Comparison of ENCODE assay signal across 20 cellular contexts in the genomic region with DNA sequence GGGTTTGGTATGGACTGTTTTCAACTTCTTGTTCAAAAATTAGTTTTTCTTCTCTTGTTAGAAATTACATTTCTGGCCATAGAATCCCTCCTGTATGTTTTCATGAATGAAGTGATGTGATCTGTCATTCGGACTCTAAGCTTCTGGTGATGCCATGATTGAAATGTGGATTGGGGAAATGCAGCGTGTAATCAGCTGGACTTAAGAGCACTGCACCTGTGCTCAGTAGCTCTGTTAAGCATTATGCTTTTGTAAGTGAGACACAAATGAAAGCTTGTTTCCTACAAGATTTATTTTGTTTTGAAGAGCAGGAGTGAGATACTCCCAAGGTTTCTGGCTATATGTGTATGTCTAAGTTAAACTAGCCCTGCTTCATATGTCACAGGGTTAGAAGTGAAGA.
"Had no signal": no experiment of that assay in that cellular context is flagged by ENCODE, and none has a peak within 500 bp of the region (broad histone marks: within the 10 kb centered on the region; RNA-seq: fewer than 3 reads in every experiment).

No MANE protein-coding gene starts in this region.

- H3K27ac ChIP-seq: brain microvascular endothelial cell, pancreas, right lobe of liver, testis, upper lobe of right lung had no signal

- H3K4me3 ChIP-seq: pancreas, right lobe of liver, testis, upper lobe of right lung had no signal

- H3K27ac Mint-ChIP-seq: activated naive CD8-positive, alpha-beta T cell treated with anti-CD3 and anti-CD28 coated beads, Interleukin-2, amount 50 U/mL, for 24 hours; stimulated activated effector memory CD8-positive, alpha-beta T cell treated with anti-CD3 and anti-CD28 coated beads, Interleukin-12 subunit alpha, Interleukin-12 subunit beta, amount 100 ng/mL, for 72 hours had no signal

- H3K27me3 Mint-ChIP-seq: activated naive CD8-positive, alpha-beta T cell treated with anti-CD3 and anti-CD28 coated beads, Interleukin-2, amount 50 U/mL, for 24 hours; naive B cell had no signal

- H3K9me3 ChIP-seq: pancreas, right lobe of liver, testis, upper lobe of right lung had no signal

- H3K4me3 Mint-ChIP-seq: activated naive CD8-positive, alpha-beta T cell treated with anti-CD3 and anti-CD28 coated beads, Interleukin-2, amount 50 U/mL, for 24 hours; naive B cell; neural crest cell; stimulated activated effector memory CD8-positive, alpha-beta T cell treated with anti-CD3 and anti-CD28 coated beads, Interleukin-12 subunit alpha, Interleukin-12 subunit beta, amount 100 ng/mL, for 72 hours had no signal

- ATAC-seq: activated naive CD8-positive, alpha-beta T cell treated with anti-CD3 and anti-CD28 coated beads, Interleukin-2, amount 50 U/mL, for 24 hours; left lobe of liver; pancreas; right lobe of liver; stimulated activated effector memory CD8-positive, alpha-beta T cell treated with anti-CD3 and anti-CD28 coated beads, Interleukin-12 subunit alpha, Interleukin-12 subunit beta, amount 100 ng/mL, for 72 hours; upper lobe of right lung had no signal

- DNase-seq: activated naive CD4-positive, alpha-beta T cell treated with Interleukin-2 at 50 U/mL for 16 hours; activated naive CD8-positive, alpha-beta T cell treated with anti-CD3 and anti-CD28 coated beads, Interleukin-2, amount 50 U/mL, for 24 hours; activated T-cell treated with anti-CD3 and anti-CD28 coated beads for 4 hours; aorta; brain microvascular endothelial cell; central memory CD4-positive, alpha-beta T cell; foreskin melanocyte; naive B cell; pancreas; right lobe of liver; small intestine; stimulated activated CD4-positive, alpha-beta T cell treated with anti-CD3 and anti-CD28 coated beads, Interleukin-4, amount 100 ng/mL, for 24 hours; SW 1271; T-helper 9 cell; testis; upper lobe of right lung had no signal

- H3K27me3 ChIP-seq: brain microvascular endothelial cell, pancreas, right lobe of liver, testis, upper lobe of right lung had no signal

- H3K4me1 ChIP-seq: pancreas, right lobe of liver, testis had no signal

- H3K9me3 Mint-ChIP-seq: activated naive CD8-positive, alpha-beta T cell treated with anti-CD3 and anti-CD28 coated beads, Interleukin-2, amount 50 U/mL, for 24 hours; activated T-helper 2 cell treated with anti-CD3 and anti-CD28 coated beads, Interferon-gamma antibody, Interleukin-2, Interleukin-4, amounts not matched to agents 10 μg/mL and 5 μg/mL and 100 μg/mL, durations not matched to agents 14 hours and 24 hours and 36 hours; naive B cell; neural crest cell; stimulated activated effector memory CD8-positive, alpha-beta T cell treated with anti-CD3 and anti-CD28 coated beads, Interleukin-12 subunit alpha, Interleukin-12 subunit beta, amount 100 ng/mL, for 72 hours had no signal
